ENCODE assay signal across 38 cellular contexts in the genomic region with DNA sequence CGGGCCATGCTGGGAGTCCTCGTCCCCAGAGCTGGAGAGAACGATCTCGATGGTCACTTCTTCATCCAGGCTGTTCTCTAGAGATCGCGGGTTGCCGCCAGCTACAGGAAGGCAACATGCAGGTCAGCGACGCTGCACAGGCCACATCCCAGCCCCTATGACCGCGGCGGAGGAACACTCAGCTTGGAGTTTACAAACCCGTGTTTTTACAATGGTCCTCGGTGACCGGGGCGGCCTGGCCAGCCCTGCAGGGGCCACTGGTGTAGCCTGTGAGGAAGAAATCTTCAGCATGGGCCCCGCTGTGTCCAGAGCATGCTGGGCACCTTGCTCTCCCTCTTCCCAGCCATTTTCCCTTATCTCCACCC. TPM values are rescaled to one million over a fixed set of nuclear protein-coding genes. Genes with fewer than 3 reads are reported as not detected.
"Had no signal": no experiment of that assay in that cellular context is flagged by ENCODE, and none has a peak within 500 bp of the region (broad histone marks: within the 10 kb centered on the region; RNA-seq: fewer than 3 reads in every experiment).

No MANE protein-coding gene starts in this region.

- H3K9me3 ChIP-seq: MG63 had no signal

- DNase-seq: Karpas-422, Kasumi-1, MG63, MM.1S, MV-4-11, NCI-H1048, NCI-H1092, NCI-H1092 treated with DMSO at 0.1 percent for 48 hours, NCI-H1105, NCI-H1105 treated with DMSO at 0.1 percent for 48 hours, NCI-H1417, NCI-H1417 treated with DMSO at 0.1 percent for 48 hours, NCI-H1436, NCI-H1436 treated with DMSO at 0.1 percent for 48 hours, NCI-H146, NCI-H1694, NCI-H1694 treated with DMSO at 0.1 percent for 48 hours, NCI-H187, NCI-H187 treated with DMSO at 0.1 percent for 48 hours, NCI-H1930, NCI-H2029, NCI-H2029 treated with DMSO at 0.1 percent for 48 hours, NCI-H2081, NCI-H2081 treated with DMSO at 0.1 percent for 48 hours, NCI-H2107, NCI-H2171, NCI-H2171 treated with DMSO at 0.1 percent for 48 hours, NCI-H2227 treated with DMSO at 0.1 percent for 48 hours, NCI-H226, NCI-H345, NCI-H446, NCI-H446 treated with DMSO at 0.1 percent for 48 hours, NCI-H510A, NCI-H510A treated with DMSO at 0.1 percent for 48 hours had no signal

- H3K27me3 ChIP-seq: MG63 had no signal

- H3K4me3 ChIP-seq: MG63 had no signal

RNA-seq across cellular contexts. Expression of a gene that starts 45.3 kb away (rescaled TPM):
- total RNA-seq: LHCN-M2, M059J, MCF 10A, NCI-H460 had no signal
